8 cellular contexts compared by ENCODE assay signal in genomic region chr15:90419738-90420487, GRCh38. TPM values are rescaled to one million over a fixed set of nuclear protein-coding genes. Genes with fewer than 3 reads are reported as not detected.
DNase-seq lines count a peak whose midpoint lies in the region; ATAC-seq and TF ChIP-seq lines count a peak whose summit lies in the region.

No MANE protein-coding gene starts in this region.

- peaks cover 0 to 78% (median 52%) of the 10 kb centered on the region in 4 donors for H3K4me1 ChIP-seq in tibial artery

- H3K9me3 ChIP-seq in tibial artery, result no peaks in the 10 kb centered on the region

- DNase-seq in amniotic stem cell (lab: John Stamatoyannopoulos, UW), result peak; percentile 79
- no peak for DNase-seq in left colon
- DNase-seq in tibial artery, result no peak
- no peak for DNase-seq in activated effector memory CD4-positive, alpha-beta T cell treated with anti-CD3 and anti-CD28 coated beads, Interleukin-2, amount 50 U/mL, for 16 hours
- DNase-seq in NCI-H748 treated with DMSO at 0.1 percent for 48 hours (lab: John Stamatoyannopoulos, UW), result no peak
- no peak for DNase-seq in GDM1 (lab: John Stamatoyannopoulos, UW)

- no peaks in the 10 kb centered on the region for H3K27me3 ChIP-seq in tibial artery

- intact Hi-C loops in left colon (cut with DNase I, micrococcal nuclease), result no loop called here
- intact Hi-C loops in tibial artery (cut with DNase I; ENCODE audit: low total_unique reads), result no loop called here

- TF ChIP-seq CTCF in tibial artery (IDR thresholded peaks at IDR 0.05), result no peak

- peak overlapping the region in 1 of 2 donors; percentile 5 for H3K4me3 ChIP-seq in tibial artery

- peak overlapping the region; percentile 69 to 73 for H3K27ac ChIP-seq in tibial artery

- no peaks in the 10 kb centered on the region for H3K36me3 ChIP-seq in tibial artery

- peak; percentile 78 for ATAC-seq in GM18511 (IDR thresholded peaks at IDR 0.05; ENCODE audit: unreplicated experiment)
- ATAC-seq in HG03432 (IDR thresholded peaks at IDR 0.05; ENCODE audit: unreplicated experiment), result peak; percentile 72
- peak; percentile 39 for ATAC-seq in left colon

RNA-seq across cellular contexts. Expression of gene IQGAP1, which starts 31.9 kb away (rescaled TPM):
- total RNA-seq in left colon, result 100 to 1,000 TPM; 197 to 223 TPM
